Comparison of ENCODE assay signal across 14 cellular contexts in the genomic region with DNA sequence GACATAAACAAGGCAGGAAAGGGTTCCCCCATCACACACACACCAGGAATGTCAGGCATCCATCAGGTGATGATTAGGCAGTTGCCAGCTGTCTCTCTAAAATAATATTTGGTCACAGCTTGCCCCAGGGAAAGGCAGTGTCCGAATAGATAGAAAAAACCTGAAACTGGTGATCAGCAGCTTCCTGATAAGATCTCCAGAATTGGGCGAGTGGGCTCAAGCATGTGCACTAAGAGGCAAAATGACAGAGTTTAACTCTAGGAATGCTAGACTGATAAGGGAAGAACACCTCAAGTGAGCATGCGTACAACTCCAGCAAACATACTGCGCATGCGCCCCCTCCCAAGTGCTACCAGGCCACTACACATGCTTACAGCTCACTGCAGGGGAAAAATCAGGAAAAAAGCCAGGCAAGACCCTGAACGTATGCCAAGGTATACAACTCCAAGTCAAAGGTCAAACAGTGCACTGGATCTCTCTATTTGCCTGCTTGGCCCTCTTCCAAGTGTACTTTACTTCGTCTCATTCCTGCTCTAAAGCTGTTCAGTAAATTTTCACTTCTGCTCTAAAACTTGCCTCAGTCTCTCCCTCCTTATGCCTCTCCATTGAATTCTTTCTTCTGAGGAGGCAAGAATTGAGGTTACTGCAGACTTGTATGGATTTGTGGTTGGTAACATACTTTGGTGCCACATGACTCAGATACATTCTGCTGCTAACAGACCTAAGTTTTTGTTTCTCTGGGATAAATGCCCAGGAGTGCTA.
DNase-seq lines count a peak whose midpoint lies in the region; ATAC-seq and TF ChIP-seq lines count a peak whose summit lies in the region.
"Had no signal": no experiment of that assay in that cellular context is flagged by ENCODE, and none has a peak within 500 bp of the region (broad histone marks: within the 10 kb centered on the region; RNA-seq: fewer than 3 reads in every experiment).

No MANE protein-coding gene starts in this region.

- H3K4me1 Mint-ChIP-seq in immature natural killer cell: no peaks in the 10 kb centered on the region
- H3K4me1 Mint-ChIP-seq: activated naive CD4-positive, alpha-beta T cell treated with anti-CD3 and anti-CD28 coated beads, Interleukin-2, amount 10 ng/mL, durations not matched to agents 7 days and 5 days; CD8-positive, alpha-beta memory T cell had no signal

- H3K9me3 ChIP-seq in body of pancreas (peaks cover 0 to 15% (median 0%) of the 10 kb centered on the region in 3 donors), liver (ENCODE audit: control insufficient read depth in 4 of 4, low read length in 3 of 4) (peaks cover 0 to 6% (median under 1%) of the 10 kb centered on the region in 4 donors)

- H3K27ac Mint-ChIP-seq in immature natural killer cell: no peak overlapping the region
- H3K27ac Mint-ChIP-seq: activated naive CD4-positive, alpha-beta T cell treated with anti-CD3 and anti-CD28 coated beads, Interleukin-2, amount 10 ng/mL, durations not matched to agents 7 days and 5 days; CD8-positive, alpha-beta memory T cell; neural progenitor cell had no signal

- H3K9me3 Mint-ChIP-seq in immature natural killer cell: peaks cover 2 to 17% (median 6%) of the 10 kb centered on the region in 6 donors

- WGBS in body of pancreas, 2 donors: 20 to 28% methylated on average over 7 of the region's 7 CpGs
- 36% methylated on average over 7 of the region's 7 CpGs for WGBS in liver

- no peak overlapping the region for H3K4me3 Mint-ChIP-seq in immature natural killer cell
- H3K4me3 Mint-ChIP-seq: activated naive CD4-positive, alpha-beta T cell treated with anti-CD3 and anti-CD28 coated beads, Interleukin-2, amount 10 ng/mL, durations not matched to agents 7 days and 5 days; CD8-positive, alpha-beta memory T cell; neural progenitor cell had no signal

- TF ChIP-seq CTCF in body of pancreas (IDR thresholded peaks at IDR 0.05): no peak
- TF ChIP-seq CTCF in liver (IDR thresholded peaks at IDR 0.05; ENCODE audit: low read depth, low read length, missing input control): no peak
- TF ChIP-seq CTCF in GM20000 (IDR thresholded peaks at IDR 0.05; ENCODE audit: extremely low read depth, missing control alignments): no peak

- peaks cover 9 to 11% (median 10%) of the 10 kb centered on the region in 3 donors for H3K27me3 Mint-ChIP-seq in immature natural killer cell (ENCODE audit: low read depth in 3 of 3)

- H3K4me3 ChIP-seq in body of pancreas (no peak overlapping the region), liver (ENCODE audit: low read depth in 1 of 3, low read length in 3 of 3) (peak overlapping the region in 1 of 3 donors; percentile 39)
- H3K4me3 ChIP-seq: neural progenitor cell, Peyer's patch had no signal

- H3K4me1 ChIP-seq in body of pancreas: no peaks in the 10 kb centered on the region
- peaks cover 0 to 13% (median 6%) of the 10 kb centered on the region in 4 donors for H3K4me1 ChIP-seq in liver (ENCODE audit: control insufficient read depth in 4 of 4, insufficient read depth in 4 of 4, low read length in 3 of 4)
- H3K4me1 ChIP-seq: neural progenitor cell, Peyer's patch had no signal

- peak; percentile 80 for ATAC-seq in body of pancreas

- no peaks in the 10 kb centered on the region for H3K27me3 ChIP-seq in body of pancreas
- no peaks in the 10 kb centered on the region for H3K27me3 ChIP-seq in liver (ENCODE audit: control insufficient read depth in 4 of 4, insufficient read depth in 4 of 4, low read length in 3 of 4)
- H3K27me3 ChIP-seq: neural progenitor cell, Peyer's patch had no signal

- no peaks in the 10 kb centered on the region for H3K36me3 Mint-ChIP-seq in immature natural killer cell
- H3K36me3 Mint-ChIP-seq: activated naive CD4-positive, alpha-beta T cell treated with anti-CD3 and anti-CD28 coated beads, Interleukin-2, amount 10 ng/mL, durations not matched to agents 7 days and 5 days; CD8-positive, alpha-beta memory T cell had no signal

- no peak overlapping the region for H3K9ac ChIP-seq in liver (ENCODE audit: low read depth in 1 of 2, low read length in 2 of 2)
- H3K9ac ChIP-seq: neural progenitor cell had no signal

- TF ChIP-seq RAD21 in liver (IDR thresholded peaks at IDR 0.05): peak in 1 of 2 donors; percentile 13

- H3K36me3 ChIP-seq in body of pancreas (replicated peaks in 1 of 2; ENCODE audit: insufficient read depth in 1 of 2, low read depth in 2 of 2) (no peaks in the 10 kb centered on the region), liver (ENCODE audit: control insufficient read depth in 4 of 4, insufficient read depth in 3 of 4, low read depth in 1 of 4, low read length in 3 of 4) (no peaks in the 10 kb centered on the region)
- H3K36me3 ChIP-seq: neural progenitor cell, Peyer's patch had no signal

- H3K27ac ChIP-seq in body of pancreas (no peak overlapping the region), liver (ENCODE audit: low read depth in 1 of 2, low read length in 2 of 2) (peak overlapping the region in 1 of 2 donors; percentile 51)
- H3K27ac ChIP-seq: neural progenitor cell, Peyer's patch had no signal

- DNase-seq in DMS53 (lab: John Stamatoyannopoulos, UW) (peak; percentile 82), NCI-H2196 (lab: John Stamatoyannopoulos, UW; ENCODE audit: unreplicated experiment) (peak; percentile 38), body of pancreas (peak; percentile 70 to 88 (median 75)), ecto neural progenitor cell (ENCODE audit: low spot score) (no peak), immature natural killer cell (no peak), SIG-M5 (lab: John Stamatoyannopoulos, UW) (no peak), GM20000 (ENCODE audit: low spot score) (no peak)
- DNase-seq: activated CD4-positive, alpha-beta T cell treated with anti-CD3 and anti-CD28 coated beads for 48 hours; activated naive CD4-positive, alpha-beta T cell treated with anti-CD3 and anti-CD28 coated beads, Interleukin-2, amount 10 ng/mL, durations not matched to agents 7 days and 5 days; CD8-positive, alpha-beta memory T cell; mesendoderm had no signal

- intact Hi-C loops in body of pancreas (cut with DNase I): no loop called here

- TF ChIP-seq POLR2A in body of pancreas (IDR thresholded peaks at IDR 0.05): no peak

TF ChIP-seq in liver, 16 proteins besides CTCF, POLR2A, EP300 and RAD21 (continues in another document):
- TF ChIP-seq NR2F2 (IDR thresholded peaks at IDR 0.05) (peak; percentile 93), SP1 (IDR thresholded peaks at IDR 0.05) (peak; percentile 73), RXRA (IDR thresholded peaks at IDR 0.05) (peak; percentile 72 to 89), TAF1 (conservative IDR thresholded peaks at IDR 0.05) (no peak), FOXA1 (IDR thresholded peaks at IDR 0.05) (peak; percentile 97), FOXA2 (IDR thresholded peaks at IDR 0.05) (peak; percentile 99), GABPA (IDR thresholded peaks at IDR 0.05 in 1 of 2, conservative IDR thresholded peaks at IDR 0.05 in 1 of 2) (peak in 1 of 2 donors; percentile 38), HNF4G (IDR thresholded peaks at IDR 0.05) (peak; percentile 80), YY1 (IDR thresholded peaks at IDR 0.05) (peak; percentile 43)
- TF ChIP-seq, protein P1, sequence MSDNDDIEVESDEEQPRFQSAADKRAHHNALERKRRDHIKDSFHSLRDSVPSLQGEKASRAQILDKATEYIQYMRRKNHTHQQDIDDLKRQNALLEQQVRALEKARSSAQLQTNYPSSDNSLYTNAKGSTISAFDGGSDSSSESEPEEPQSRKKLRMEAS (IDR thresholded peaks at IDR 0.05): peak; percentile 83
- TF ChIP-seq, protein P2, sequence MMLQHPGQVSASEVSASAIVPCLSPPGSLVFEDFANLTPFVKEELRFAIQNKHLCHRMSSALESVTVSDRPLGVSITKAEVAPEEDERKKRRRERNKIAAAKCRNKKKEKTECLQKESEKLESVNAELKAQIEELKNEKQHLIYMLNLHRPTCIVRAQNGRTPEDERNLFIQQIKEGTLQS (IDR thresholded peaks at IDR 0.05): no peak
- TF ChIP-seq, protein P3, sequence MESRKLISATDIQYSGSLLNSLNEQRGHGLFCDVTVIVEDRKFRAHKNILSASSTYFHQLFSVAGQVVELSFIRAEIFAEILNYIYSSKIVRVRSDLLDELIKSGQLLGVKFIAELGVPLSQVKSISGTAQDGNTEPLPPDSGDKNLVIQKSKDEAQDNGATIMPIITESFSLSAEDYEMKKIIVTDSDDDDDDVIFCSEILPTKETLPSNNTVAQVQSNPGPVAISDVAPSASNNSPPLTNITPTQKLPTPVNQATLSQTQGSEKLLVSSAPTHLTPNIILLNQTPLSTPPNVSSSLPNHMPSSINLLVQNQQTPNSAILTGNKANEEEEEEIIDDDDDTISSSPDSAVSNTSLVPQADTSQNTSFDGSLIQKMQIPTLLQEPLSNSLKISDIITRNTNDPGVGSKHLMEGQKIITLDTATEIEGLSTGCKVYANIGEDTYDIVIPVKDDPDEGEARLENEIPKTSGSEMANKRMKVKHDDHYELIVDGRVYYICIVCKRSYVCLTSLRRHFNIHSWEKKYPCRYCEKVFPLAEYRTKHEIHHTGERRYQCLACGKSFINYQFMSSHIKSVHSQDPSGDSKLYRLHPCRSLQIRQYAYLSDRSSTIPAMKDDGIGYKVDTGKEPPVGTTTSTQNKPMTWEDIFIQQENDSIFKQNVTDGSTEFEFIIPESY (IDR thresholded peaks at IDR 0.05): peak; percentile 26
- TF ChIP-seq, protein P4, sequence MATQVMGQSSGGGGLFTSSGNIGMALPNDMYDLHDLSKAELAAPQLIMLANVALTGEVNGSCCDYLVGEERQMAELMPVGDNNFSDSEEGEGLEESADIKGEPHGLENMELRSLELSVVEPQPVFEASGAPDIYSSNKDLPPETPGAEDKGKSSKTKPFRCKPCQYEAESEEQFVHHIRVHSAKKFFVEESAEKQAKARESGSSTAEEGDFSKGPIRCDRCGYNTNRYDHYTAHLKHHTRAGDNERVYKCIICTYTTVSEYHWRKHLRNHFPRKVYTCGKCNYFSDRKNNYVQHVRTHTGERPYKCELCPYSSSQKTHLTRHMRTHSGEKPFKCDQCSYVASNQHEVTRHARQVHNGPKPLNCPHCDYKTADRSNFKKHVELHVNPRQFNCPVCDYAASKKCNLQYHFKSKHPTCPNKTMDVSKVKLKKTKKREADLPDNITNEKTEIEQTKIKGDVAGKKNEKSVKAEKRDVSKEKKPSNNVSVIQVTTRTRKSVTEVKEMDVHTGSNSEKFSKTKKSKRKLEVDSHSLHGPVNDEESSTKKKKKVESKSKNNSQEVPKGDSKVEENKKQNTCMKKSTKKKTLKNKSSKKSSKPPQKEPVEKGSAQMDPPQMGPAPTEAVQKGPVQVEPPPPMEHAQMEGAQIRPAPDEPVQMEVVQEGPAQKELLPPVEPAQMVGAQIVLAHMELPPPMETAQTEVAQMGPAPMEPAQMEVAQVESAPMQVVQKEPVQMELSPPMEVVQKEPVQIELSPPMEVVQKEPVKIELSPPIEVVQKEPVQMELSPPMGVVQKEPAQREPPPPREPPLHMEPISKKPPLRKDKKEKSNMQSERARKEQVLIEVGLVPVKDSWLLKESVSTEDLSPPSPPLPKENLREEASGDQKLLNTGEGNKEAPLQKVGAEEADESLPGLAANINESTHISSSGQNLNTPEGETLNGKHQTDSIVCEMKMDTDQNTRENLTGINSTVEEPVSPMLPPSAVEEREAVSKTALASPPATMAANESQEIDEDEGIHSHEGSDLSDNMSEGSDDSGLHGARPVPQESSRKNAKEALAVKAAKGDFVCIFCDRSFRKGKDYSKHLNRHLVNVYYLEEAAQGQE (IDR thresholded peaks at IDR 0.05): peak; percentile 45

Comparison
In these comparisons a context has a peak if more than half of its experiments do, and no peak if none do; other contexts are left out.
1. DNase-seq: peak in DMS53 (single experiment), NCI-H2196 (single experiment) and body of pancreas (4 of 4); none in ecto neural progenitor cell (single experiment), immature natural killer cell (0 of 3), SIG-M5 (single experiment) and GM20000 (single experiment).